ENCODE assay signal across 1 cellular context in the genomic region with DNA sequence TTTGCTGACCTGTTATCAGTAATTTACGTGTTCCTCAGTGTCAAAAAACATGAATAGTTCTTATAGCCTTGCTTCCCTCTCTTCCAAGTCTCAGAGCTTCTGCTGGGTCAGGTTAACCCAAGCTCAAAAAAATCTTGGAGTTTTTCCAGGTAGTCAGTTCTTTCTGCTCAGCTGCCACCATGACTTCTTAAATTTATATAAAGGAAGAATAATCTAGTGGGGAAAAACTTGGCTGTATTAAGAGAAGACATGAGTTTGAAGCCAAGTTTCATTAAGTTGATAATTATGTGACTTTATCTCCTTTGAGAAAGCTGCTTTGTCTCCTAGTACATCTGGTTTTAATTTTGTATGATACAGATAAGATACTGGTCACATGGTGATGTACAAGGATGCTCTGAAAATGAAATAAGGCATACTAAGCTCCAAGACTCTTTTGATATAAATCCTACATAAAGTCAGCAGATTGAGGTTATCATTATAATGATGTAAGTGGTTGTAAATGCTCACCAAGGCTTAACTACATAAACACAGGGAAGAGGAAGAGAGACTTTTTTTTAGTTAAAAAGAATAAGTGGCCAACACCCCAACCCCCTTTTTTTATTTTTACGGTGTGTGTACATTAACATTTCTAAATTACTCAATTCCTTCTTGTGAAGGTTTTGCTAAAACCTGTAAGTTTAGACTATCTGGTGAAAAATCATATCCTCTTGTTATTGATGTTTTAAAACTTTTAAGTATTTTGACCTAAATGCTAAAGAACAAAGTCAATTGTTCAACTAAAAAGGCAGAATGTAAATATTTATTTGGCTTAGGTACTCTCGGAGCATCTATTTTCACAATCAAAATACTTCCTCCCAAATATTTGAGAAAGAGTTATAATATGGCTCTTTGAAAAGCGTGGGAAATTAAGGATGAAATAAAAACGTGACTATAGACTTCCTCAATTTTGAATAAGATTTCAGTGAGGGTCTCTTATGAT.
TF ChIP-seq lines count a peak whose summit lies in the region.

No MANE protein-coding gene starts in this region.

TF ChIP-seq in HCT116, 20 proteins besides CTCF, POLR2A, EP300 and RAD21:
- TF ChIP-seq CBX3 (IDR thresholded peaks at IDR 0.05; ENCODE audit: low read depth) (no peak), JUND (IDR thresholded peaks at IDR 0.05) (0 out of 2 replicates have a peak, but pooled peaks have one; percentile 6), CEBPB (IDR thresholded peaks at IDR 0.05; ENCODE audit: low read depth) (peak; percentile 4; the same call in 1 of the 2 replicates), REST (IDR thresholded peaks at IDR 0.05; ENCODE audit: low read depth) (no peak)
- TF ChIP-seq, protein P1, sequence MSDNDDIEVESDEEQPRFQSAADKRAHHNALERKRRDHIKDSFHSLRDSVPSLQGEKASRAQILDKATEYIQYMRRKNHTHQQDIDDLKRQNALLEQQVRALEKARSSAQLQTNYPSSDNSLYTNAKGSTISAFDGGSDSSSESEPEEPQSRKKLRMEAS (IDR thresholded peaks at IDR 0.05), result no peak
